Comparison of ENCODE assay signal across 19 cellular contexts in genomic region chr1:1755426-1755825, GRCh38. TPM values are rescaled to one million over a fixed set of nuclear protein-coding genes. Genes with fewer than 3 reads are reported as not detected.
A peak's percentile ranks its signal among the peaks of the same experiment; 100 is the strongest.
DNase-seq lines count a peak whose midpoint lies in the region; ATAC-seq, FAIRE-seq and TF ChIP-seq lines count a peak whose summit lies in the region.
"Had no signal": no experiment of that assay in that cellular context is flagged by ENCODE, and none has a peak within 500 bp of the region (broad histone marks: within the 10 kb centered on the region; RNA-seq: fewer than 3 reads in every experiment).

No MANE protein-coding gene starts in this region.

- H3K27me3 ChIP-seq in liver (ENCODE audit: control insufficient read depth in 4 of 4, insufficient read depth in 4 of 4, low read length in 3 of 4) (no peaks in the 10 kb centered on the region), HepG2 (ENCODE audit: control insufficient read depth in 1 of 2, insufficient read depth in 2 of 2, low read length in 2 of 2) (no peaks in the 10 kb centered on the region), neuronal stem cell (ENCODE audit: control insufficient read depth in 3 of 3, insufficient read depth in 3 of 3, low read depth in 1 of 3, low read length in 3 of 3) (no peaks in the 10 kb centered on the region)

- H3K4me1 ChIP-seq in liver (ENCODE audit: control insufficient read depth in 4 of 4, insufficient read depth in 4 of 4, low read length in 3 of 4), result peaks cover 13 to 45% (median 29%) of the 10 kb centered on the region in 4 donors
- peaks cover 21% of the 10 kb centered on the region for H3K4me1 ChIP-seq in HepG2 (ENCODE audit: insufficient read depth, low read length)
- H3K4me1 ChIP-seq in neuronal stem cell (ENCODE audit: control insufficient read depth in 2 of 2, insufficient read depth in 1 of 2, low read depth in 1 of 2, low read length in 2 of 2), result no peaks in the 10 kb centered on the region

- H3K27ac ChIP-seq in liver (ENCODE audit: low read depth in 1 of 2, low read length in 2 of 2) (peak overlapping the region; percentile 5 to 24), HepG2 (ENCODE audit: extremely low read length, insufficient read depth, low read length) (no peak overlapping the region), neuronal stem cell (replicated peaks; ENCODE audit: low read length) (no peak overlapping the region)
- H3K27ac ChIP-seq: C4-2B had no signal

- no peak for TF ChIP-seq RAD21 in liver (IDR thresholded peaks at IDR 0.05)
- TF ChIP-seq RAD21 in HepG2 (CRISPR knock-in tag; IDR thresholded peaks at IDR 0.05), result no peak

- no peak overlapping the region for H2AFZ ChIP-seq in HepG2 (ENCODE audit: low read length)
- no peak overlapping the region for H2AFZ ChIP-seq in neuronal stem cell (ENCODE audit: low read length)
- H2AFZ ChIP-seq: GM23338 had no signal

- H3K9me3 ChIP-seq in liver (ENCODE audit: control insufficient read depth in 4 of 4, low read length in 3 of 4) (no peaks in the 10 kb centered on the region), HepG2 (ENCODE audit: low read length) (no peaks in the 10 kb centered on the region), neuronal stem cell (replicated peaks in 1 of 2; ENCODE audit: control insufficient read depth in 2 of 2, insufficient read depth in 1 of 2, low read depth in 1 of 2, low read length in 2 of 2) (no peaks in the 10 kb centered on the region)

- H2AK5ac ChIP-seq in neuronal stem cell (ENCODE audit: low read depth, low read length), result no peak overlapping the region

- no peak for FAIRE-seq in HepG2 (lab: Jason Lieb, UNC)
- FAIRE-seq: D721Med, GM18507, HTR-8/SVneo had no signal

- no peaks in the 10 kb centered on the region for H3K9me3 Mint-ChIP-seq in endothelial cell (ENCODE audit: unreplicated experiment)
- H3K9me3 Mint-ChIP-seq: CD8-positive, alpha-beta T cell; GM23338; H9 had no signal

- no peak overlapping the region for H3K14ac ChIP-seq in neuronal stem cell (ENCODE audit: low read length)

- H3K79me1 ChIP-seq in neuronal stem cell (ENCODE audit: low read depth, low read length), result peaks cover 25% of the 10 kb centered on the region

- no peak for TF ChIP-seq CTCF in liver (IDR thresholded peaks at IDR 0.05; ENCODE audit: low read depth, low read length, missing input control)
- TF ChIP-seq CTCF in HepG2 (CRISPR knock-in tag; IDR thresholded peaks at IDR 0.05), result no peak
- TF ChIP-seq CTCF in endothelial cell (IDR thresholded peaks at IDR 0.05; ENCODE audit: unreplicated experiment), result no peak

- no peak overlapping the region for H3K4me3 Mint-ChIP-seq in endothelial cell (ENCODE audit: unreplicated experiment)
- H3K4me3 Mint-ChIP-seq: B cell; CD8-positive, alpha-beta T cell; GM23338; H9 had no signal

- peaks cover 7% of the 10 kb centered on the region for H3K27me3 Mint-ChIP-seq in endothelial cell (ENCODE audit: unreplicated experiment)
- H3K27me3 Mint-ChIP-seq: B cell had no signal

- DNase-seq in HepG2 (ENCODE audit: low spot score) (no peak), endothelial cell (ENCODE audit: low spot score) (no peak), neuronal stem cell (ENCODE audit: low spot score) (no peak), iPS-NIHi11 (ENCODE audit: low spot score) (no peak)
- DNase-seq in activated effector memory CD4-positive, alpha-beta T cell treated with anti-CD3 and anti-CD28 coated beads, Interleukin-2, amount 50 U/mL, for 16 hours, result no peak
- DNase-seq: ACHN; CD8-positive, alpha-beta T cell; COR-L47; DND-41; GF-D8; H9 had no signal

- ATAC-seq in HepG2, result no peak
- ATAC-seq in HG03095 (IDR thresholded peaks at IDR 0.05; ENCODE audit: unreplicated experiment), result no peak
- ATAC-seq: CD8-positive, alpha-beta T cell; GM23338 had no signal

- TF ChIP-seq POLR2A in HepG2 (IDR thresholded peaks at IDR 0.05; ENCODE audit: insufficient read depth in 1 of 2, low read depth in 2 of 2, low read length in 2 of 2), result no peak

- no peak overlapping the region for H3K9ac ChIP-seq in liver (ENCODE audit: low read depth in 1 of 2, low read length in 2 of 2)
- H3K9ac ChIP-seq in HepG2 (ENCODE audit: insufficient read depth, low read depth, low read length), result no peak overlapping the region
- H3K9ac ChIP-seq in neuronal stem cell (ENCODE audit: low read depth, low read length, poor library complexity), result no peak overlapping the region

- CTCF ChIA-PET in HepG2 (lab: Yijun Ruan, JAX; ENCODE audit: low intra/inter-chr PET ratio, low total read pairs), result no interaction called here

- H2BK120ac ChIP-seq in neuronal stem cell (ENCODE audit: low read depth, low read length), result no peak overlapping the region

- peak overlapping the region; percentile 61 for H3K27ac Mint-ChIP-seq in endothelial cell (ENCODE audit: unreplicated experiment)
- H3K27ac Mint-ChIP-seq: B cell; CD8-positive, alpha-beta T cell; GM23338; H9 had no signal

- H3K18ac ChIP-seq in neuronal stem cell (ENCODE audit: low read length), result no peak overlapping the region

- H4K8ac ChIP-seq in neuronal stem cell (ENCODE audit: low read depth, low read length), result no peak overlapping the region

- H3K4me3 ChIP-seq in liver (ENCODE audit: low read depth in 1 of 3, low read length in 3 of 3), result no peak overlapping the region
- H3K4me3 ChIP-seq in HepG2 (replicated peaks in 1 of 3; ENCODE audit: insufficient read depth in 1 of 3, low read depth in 2 of 3, low read length in 3 of 3), result no peak overlapping the region
- no peak overlapping the region for H3K4me3 ChIP-seq in neuronal stem cell (ENCODE audit: low read length in 2 of 2)
- H3K4me3 ChIP-seq: GM23338 had no signal

- in situ Hi-C loops in HepG2 (cut with HindIII; ENCODE audit: extremely low pct_ligation_motif_present, low pct_unique_long_range_greater_than_20kb), result no loop called here

- H4K20me1 ChIP-seq in HepG2 (ENCODE audit: insufficient read depth, low read length), result no peaks in the 10 kb centered on the region

- H3K4ac ChIP-seq in neuronal stem cell (ENCODE audit: low read length), result no peak overlapping the region

- no peak overlapping the region for H2BK12ac ChIP-seq in neuronal stem cell (ENCODE audit: low read length)

- no peak for TF ChIP-seq EP300 in HepG2 (IDR thresholded peaks at IDR 0.05; ENCODE audit: low read depth in 2 of 2, low read length in 2 of 2)
- TF ChIP-seq EP300 in HepG2 (CRISPR knock-in tag; IDR thresholded peaks at IDR 0.05; ENCODE audit: borderline replicate concordance), result no peak

- 86% methylated on average over 19 of the region's 19 CpGs for WGBS in liver
- 90% methylated on average over 13 of the region's 19 CpGs for WGBS in HepG2 (ENCODE audit: low lambda C conversion rate)
- no CpG with 5 or more reads among the region's 19 CpGs for WGBS in neuronal stem cell (ENCODE audit: extremely low coverage in 2 of 2, insufficient read length in 2 of 2, insufficient replicate concordance in 1 of 2), 2 donors

- intact Hi-C loops in HepG2 (cut with micrococcal nuclease; ENCODE audit: unreplicated experiment), result no loop called here

- no TSS peak for BruUV-seq in HepG2 (replicated peaks; lab: Mats Ljungman, UMichigan)

- H3K4me2 ChIP-seq in HepG2 (ENCODE audit: low read depth, low read length) (no peak overlapping the region), neuronal stem cell (ENCODE audit: insufficient read depth, low read length, poor library complexity, severe bottlenecking) (no peak overlapping the region)
- H3K4me2 ChIP-seq: GM23338 had no signal

- H3K36me3 ChIP-seq in liver (ENCODE audit: control insufficient read depth in 4 of 4, insufficient read depth in 3 of 4, low read depth in 1 of 4, low read length in 3 of 4), result peaks cover 7 to 36% (median 12%) of the 10 kb centered on the region in 4 donors
- peaks cover 26 to 56% of the 10 kb centered on the region in 2 experiments; a peak in 4 of 5 replicates for H3K36me3 ChIP-seq in HepG2 (replicated peaks in 1 of 2; ENCODE audit: control insufficient read depth in 1 of 2, insufficient read depth in 2 of 2, low read length in 2 of 2)
- H3K36me3 ChIP-seq in neuronal stem cell (replicated peaks in 1 of 2; ENCODE audit: control insufficient read depth in 2 of 2, insufficient read depth in 2 of 2, low read length in 2 of 2), result peaks cover 38 to 74% of the 10 kb centered on the region in 2 donors

- no peaks in the 10 kb centered on the region for H3K4me1 Mint-ChIP-seq in endothelial cell (ENCODE audit: unreplicated experiment)
- H3K4me1 Mint-ChIP-seq: B cell, H9 had no signal

- peaks cover 27% of the 10 kb centered on the region for H3K36me3 Mint-ChIP-seq in endothelial cell (ENCODE audit: low read depth, unreplicated experiment)

- no peaks in the 10 kb centered on the region for H3K79me2 ChIP-seq in HepG2 (ENCODE audit: insufficient read depth, low read length)

- no peak overlapping the region for H4K91ac ChIP-seq in neuronal stem cell (ENCODE audit: low read depth, low read length, poor library complexity)

- no peak overlapping the region for H2BK5ac ChIP-seq in neuronal stem cell (ENCODE audit: low read length)

- H3K23ac ChIP-seq in neuronal stem cell (ENCODE audit: low read depth, low read length, poor library complexity), result peak overlapping the region; percentile 20

- POLR2A ChIA-PET in HepG2 (lab: Yijun Ruan, JAX), result interaction anchor here (1.2 kb wide), 1 partner anchor 13 kb away, joined by 3 read pairs; no protein-coding TSS in a partner anchor

- H2BK15ac ChIP-seq in neuronal stem cell (ENCODE audit: low read length), result no peak overlapping the region

RNA-seq across cellular contexts. Expression of gene NADK, which starts 22.8 kb away (rescaled TPM):
- 100 to 1,000 TPM in 1 of 2 donors, 10 to 100 TPM in 1; 39.2 to 105 TPM for total RNA-seq in liver
- 10 to 100 TPM; 77.9 to 89.4 TPM for polyA plus RNA-seq in liver
- 47.6 and 60.1 TPM in 2 replicates for total RNA-seq in HepG2 (2016; rRNA removed; fragmentation: Illumina TruSeq; extraction: Trizol)
- total RNA-seq in HepG2 (2016; cell fraction: cytosol; rRNA removed; fragmentation: Illumina TruSeq; extraction: Trizol; ENCODE audit: low read depth), result 29.8 and 30.8 TPM in 2 replicates
- total RNA-seq in HepG2 (2016; cell fraction: insoluble cytoplasmic fraction; rRNA removed; fragmentation: Illumina TruSeq; extraction: Trizol), result 38.7 and 62.4 TPM in 2 replicates
- 61.8 and 69.8 TPM in 2 replicates for total RNA-seq in HepG2 (2016; cell fraction: membrane; rRNA removed; fragmentation: Illumina TruSeq; extraction: Trizol)
- 56.0 and 58.2 TPM in 2 replicates for total RNA-seq in HepG2 (2016; cell fraction: nucleus; rRNA removed; fragmentation: Illumina TruSeq; extraction: Trizol)
- polyA plus RNA-seq in HepG2 (2011; rRNA removed), result 56.6 and 74.9 TPM in 2 replicates
- 44.7 and 49.3 TPM in 2 replicates for polyA plus RNA-seq in HepG2 (2011; cell fraction: cytosol; rRNA removed)
- 195 and 220 TPM in 2 replicates for polyA plus RNA-seq in HepG2 (2011; cell fraction: nucleus; rRNA removed)
- polyA plus RNA-seq in HepG2 (2012), result 34.7 and 51.8 TPM in 2 replicates
- 30.4 and 32.6 TPM in 2 replicates for polyA plus RNA-seq in HepG2 (2016; cell fraction: cytosol; fragmentation: Illumina TruSeq; extraction: Trizol; ENCODE audit: low read depth)
- polyA plus RNA-seq in HepG2 (2016; cell fraction: insoluble cytoplasmic fraction; fragmentation: Illumina TruSeq; extraction: Trizol; ENCODE audit: low read depth), result 44.6 and 56.1 TPM in 2 replicates
- 62.4 and 63.0 TPM in 2 replicates for polyA plus RNA-seq in HepG2 (2016; cell fraction: membrane; fragmentation: Illumina TruSeq; extraction: Trizol; ENCODE audit: low read depth)
- polyA plus RNA-seq in HepG2 (2016; cell fraction: nucleus; fragmentation: Illumina TruSeq; extraction: Trizol; ENCODE audit: insufficient read depth, low read depth), result 149 and 161 TPM in 2 replicates
- 59.5 and 61.8 TPM in 2 replicates for polyA minus RNA-seq in HepG2 (2011; rRNA and poly(A)+ RNA removed; ENCODE audit: low replicate concordance)
- 27.9 and 28.0 TPM in 2 replicates for polyA minus RNA-seq in HepG2 (2011; cell fraction: cytosol; rRNA and poly(A)+ RNA removed)
- 37.6 and 42.4 TPM in 2 replicates for polyA minus RNA-seq in HepG2 (2011; cell fraction: nucleus; rRNA and poly(A)+ RNA removed)
- total RNA-seq in endothelial cell (ENCODE audit: unreplicated experiment), result 85.4 TPM
- 45.5 TPM for polyA plus RNA-seq in neuronal stem cell (2013, experiment 1 of 2)
- 43.7 TPM for polyA plus RNA-seq in neuronal stem cell (2013, experiment 2 of 2)

RNA-seq across cellular contexts. Expression of gene CDK11A, which starts 31.3 kb away (rescaled TPM):
- total RNA-seq in liver (10 to 100 TPM; 13.8 to 17.0 TPM), HepG2 (2016; rRNA removed; fragmentation: Illumina TruSeq; extraction: Trizol) (4.7 and 17.9 TPM in 2 replicates), endothelial cell (ENCODE audit: unreplicated experiment) (109 TPM)
- polyA plus RNA-seq in liver (10 to 100 TPM; 13.7 to 14.1 TPM), HepG2 (2011; rRNA removed) (11.2 and 14.2 TPM in 2 replicates)
- 26.1 and 31.2 TPM in 2 replicates for total RNA-seq in HepG2 (2016; cell fraction: cytosol; rRNA removed; fragmentation: Illumina TruSeq; extraction: Trizol; ENCODE audit: low read depth)
- 4.9 and 21.2 TPM in 2 replicates for total RNA-seq in HepG2 (2016; cell fraction: insoluble cytoplasmic fraction; rRNA removed; fragmentation: Illumina TruSeq; extraction: Trizol)
- 6.7 TPM in 2 replicates for total RNA-seq in HepG2 (2016; cell fraction: membrane; rRNA removed; fragmentation: Illumina TruSeq; extraction: Trizol)
- 29.5 and 30.0 TPM in 2 replicates for total RNA-seq in HepG2 (2016; cell fraction: nucleus; rRNA removed; fragmentation: Illumina TruSeq; extraction: Trizol)
- polyA plus RNA-seq in HepG2 (2011; cell fraction: cytosol; rRNA removed), result 2.1 and 5.1 TPM in 2 replicates
- 158 and 182 TPM in 2 replicates for polyA plus RNA-seq in HepG2 (2011; cell fraction: nucleus; rRNA removed)
- 22.5 and 32.0 TPM in 2 replicates for polyA plus RNA-seq in HepG2 (2012)
- polyA plus RNA-seq in HepG2 (2016; cell fraction: cytosol; fragmentation: Illumina TruSeq; extraction: Trizol; ENCODE audit: low read depth), result 3.1 and 4.1 TPM in 2 replicates
- polyA plus RNA-seq in HepG2 (2016; cell fraction: insoluble cytoplasmic fraction; fragmentation: Illumina TruSeq; extraction: Trizol; ENCODE audit: low read depth), result 7.1 and 9.9 TPM in 2 replicates
- polyA plus RNA-seq in HepG2 (2016; cell fraction: membrane; fragmentation: Illumina TruSeq; extraction: Trizol; ENCODE audit: low read depth), result 3.9 and 4.2 TPM in 2 replicates
- 134 and 148 TPM in 2 replicates for polyA plus RNA-seq in HepG2 (2016; cell fraction: nucleus; fragmentation: Illumina TruSeq; extraction: Trizol; ENCODE audit: insufficient read depth, low read depth)
- polyA minus RNA-seq in HepG2 (2011; rRNA and poly(A)+ RNA removed; ENCODE audit: low replicate concordance), result 8.3 and 9.0 TPM in 2 replicates
- 64.2 and 65.9 TPM in 2 replicates for polyA minus RNA-seq in HepG2 (2011; cell fraction: cytosol; rRNA and poly(A)+ RNA removed)
- 24.2 and 24.7 TPM in 2 replicates for polyA minus RNA-seq in HepG2 (2011; cell fraction: nucleus; rRNA and poly(A)+ RNA removed)
- 23.9 TPM for polyA plus RNA-seq in neuronal stem cell (2013, experiment 1 of 2)
- 23.6 TPM for polyA plus RNA-seq in neuronal stem cell (2013, experiment 2 of 2)

Comparison
In these comparisons a context has a peak if more than half of its experiments do, and no peak if none do; other contexts are left out.
1. H3K27ac ChIP-seq: peak in liver (2 of 2); none in HepG2 (single experiment) and neuronal stem cell (single experiment).